8 cellular contexts compared by ENCODE assay signal in genomic region chr2:207529330-207530159, GRCh38. TPM values are rescaled to one million over a fixed set of nuclear protein-coding genes. Genes with fewer than 3 reads are reported as not detected.
DNase-seq lines count a peak whose midpoint lies in the region; ATAC-seq and TF ChIP-seq lines count a peak whose summit lies in the region.

Gene CREB1, plus strand, starts transcription at chr2:207529962. Its CDS starts 25,674 bp downstream, at chr2:207555636.

- 1 to 2% methylated on average over 75 to 86 of the region's 92 CpGs for WGBS in GM23248 (ENCODE audit: low coverage in 1 of 2, low lambda C conversion rate in 2 of 2, missing lambda C conversion rate in 2 of 2), 2 experiments

- no peaks in the 10 kb centered on the region for H3K27me3 Mint-ChIP-seq in activated T-helper 1 cell treated with anti-CD3 and anti-CD28 coated beads, Interleukin-12 subunit alpha, Interleukin-12 subunit beta, Interleukin-2, Interleukin-4 antibody, amounts not matched to agents 30 ng/mL and 10 ng/mL and 1 ng/mL, durations not matched to agents 14 hours and 24 hours and 36 hours (ENCODE audit: insufficient read depth)
- H3K27me3 Mint-ChIP-seq in naive thymus-derived CD4-positive, alpha-beta T cell, result peaks cover 0 to 7% (median 0%) of the 10 kb centered on the region in 5 donors
- H3K27me3 Mint-ChIP-seq in stimulated activated naive B cell treated with anti-CD40 and anti-IgM and Interleukin-4, amounts not matched to agents 10 μg/mL and 1 μg/mL and 100 μg/mL, for 72 hours, result no peaks in the 10 kb centered on the region

- H4K20me1 ChIP-seq in DND-41 (ENCODE audit: insufficient read depth, low read length) (peaks cover 28% of the 10 kb centered on the region; the same call in 1 of the 2 replicates), GM23248 (ENCODE audit: insufficient read depth) (no peaks in the 10 kb centered on the region)

- peak within 1 kb of the TSS; percentile 99 for H3K4me3 Mint-ChIP-seq in activated T-helper 1 cell treated with anti-CD3 and anti-CD28 coated beads, Interleukin-12 subunit alpha, Interleukin-12 subunit beta, Interleukin-2, Interleukin-4 antibody, amounts not matched to agents 30 ng/mL and 10 ng/mL and 1 ng/mL, durations not matched to agents 14 hours and 24 hours and 36 hours
- peak within 1 kb of the TSS; percentile 95 to 100 (median 99) for H3K4me3 Mint-ChIP-seq in naive thymus-derived CD4-positive, alpha-beta T cell
- H3K4me3 Mint-ChIP-seq in stimulated activated naive B cell treated with anti-CD40 and anti-IgM and Interleukin-4, amounts not matched to agents 10 μg/mL and 1 μg/mL and 100 μg/mL, for 72 hours, result peak within 1 kb of the TSS; percentile 94 to 95

- H3K36me3 Mint-ChIP-seq in activated T-helper 1 cell treated with anti-CD3 and anti-CD28 coated beads, Interleukin-12 subunit alpha, Interleukin-12 subunit beta, Interleukin-2, Interleukin-4 antibody, amounts not matched to agents 30 ng/mL and 10 ng/mL and 1 ng/mL, durations not matched to agents 14 hours and 24 hours and 36 hours (ENCODE audit: low read depth), result peaks cover 17% of the 10 kb centered on the region
- peaks cover 0 to 16% (median 10%) of the 10 kb centered on the region in 5 donors for H3K36me3 Mint-ChIP-seq in naive thymus-derived CD4-positive, alpha-beta T cell
- peaks cover 15 to 26% of the 10 kb centered on the region in 2 donors for H3K36me3 Mint-ChIP-seq in stimulated activated naive B cell treated with anti-CD40 and anti-IgM and Interleukin-4, amounts not matched to agents 10 μg/mL and 1 μg/mL and 100 μg/mL, for 72 hours

- H3F3A ChIP-seq in GM23248 (ENCODE audit: insufficient read depth), result peaks cover 15% of the 10 kb centered on the region

- DNase-seq in DND-41 (peak; percentile 99), GM23248 (peak; percentile 100), Kasumi-1 (lab: John Stamatoyannopoulos, UW) (peak; percentile 85 to 88), RPMI7951 (ENCODE audit: low read depth) (peak; percentile 97), fibroblast of gingiva (ENCODE audit: low read depth) (peak; percentile 98)
- peak; percentile 100 for DNase-seq in activated T-helper 1 cell treated with anti-CD3 and anti-CD28 coated beads, Interleukin-12 subunit alpha, Interleukin-12 subunit beta, Interleukin-2, Interleukin-4 antibody, amounts not matched to agents 30 ng/mL and 10 ng/mL and 1 ng/mL, durations not matched to agents 14 hours and 24 hours and 36 hours (ENCODE audit: low spot score)
- DNase-seq in naive thymus-derived CD4-positive, alpha-beta T cell, result peak; percentile 99 to 100 (median 100)
- peak; percentile 100 for DNase-seq in stimulated activated naive B cell treated with anti-CD40 and anti-IgM and Interleukin-4, amounts not matched to agents 10 μg/mL and 1 μg/mL and 100 μg/mL, for 72 hours

- no peaks in the 10 kb centered on the region for H3K9me3 ChIP-seq in DND-41 (ENCODE audit: insufficient read depth, low read length, severe bottlenecking)
- no peaks in the 10 kb centered on the region for H3K9me3 ChIP-seq in GM23248 (ENCODE audit: low read depth)
- no peaks in the 10 kb centered on the region for H3K9me3 ChIP-seq in naive thymus-derived CD4-positive, alpha-beta T cell (ENCODE audit: control insufficient read depth in 2 of 3, low read length in 3 of 3)

- H3K9me3 Mint-ChIP-seq in activated T-helper 1 cell treated with anti-CD3 and anti-CD28 coated beads, Interleukin-12 subunit alpha, Interleukin-12 subunit beta, Interleukin-2, Interleukin-4 antibody, amounts not matched to agents 30 ng/mL and 10 ng/mL and 1 ng/mL, durations not matched to agents 14 hours and 24 hours and 36 hours, result no peaks in the 10 kb centered on the region
- H3K9me3 Mint-ChIP-seq in naive thymus-derived CD4-positive, alpha-beta T cell, result peaks cover 0 to 8% (median 0%) of the 10 kb centered on the region in 11 donors
- no peaks in the 10 kb centered on the region for H3K9me3 Mint-ChIP-seq in stimulated activated naive B cell treated with anti-CD40 and anti-IgM and Interleukin-4, amounts not matched to agents 10 μg/mL and 1 μg/mL and 100 μg/mL, for 72 hours

- H3K79me2 ChIP-seq in DND-41 (ENCODE audit: insufficient read depth, low read length) (peaks cover 47% of the 10 kb centered on the region), GM23248 (ENCODE audit: insufficient read depth) (peaks cover 57% of the 10 kb centered on the region)

- peaks cover 13% of the 10 kb centered on the region for H3K36me3 ChIP-seq in DND-41 (ENCODE audit: insufficient read depth, low read length)
- H3K36me3 ChIP-seq in GM23248 (ENCODE audit: low read depth), result no peaks in the 10 kb centered on the region
- H3K36me3 ChIP-seq in naive thymus-derived CD4-positive, alpha-beta T cell (ENCODE audit: control insufficient read depth in 2 of 3, insufficient read depth in 3 of 3, low read length in 3 of 3), result peaks cover 0 to 3% (median 0%) of the 10 kb centered on the region in 3 experiments

- H2AFZ ChIP-seq in DND-41 (ENCODE audit: low read depth, low read length) (peak within 1 kb of the TSS; percentile 96), GM23248 (peak within 1 kb of the TSS; percentile 31)

- H3K4me2 ChIP-seq in DND-41 (ENCODE audit: insufficient read depth, low read length) (peak within 1 kb of the TSS; percentile 93), GM23248 (ENCODE audit: unreplicated experiment) (peak within 1 kb of the TSS; percentile 91)

- ATAC-seq in DND-41 (ENCODE audit: insufficient read depth, low read depth), result peak; percentile 91
- peak; percentile 87 for ATAC-seq in naive thymus-derived CD4-positive, alpha-beta T cell
- ATAC-seq in stimulated activated naive B cell treated with anti-CD40 and anti-IgM and Interleukin-4, amounts not matched to agents 10 μg/mL and 1 μg/mL and 100 μg/mL, for 72 hours (replicated peaks), result peak; percentile 85

- H3K4me1 ChIP-seq in DND-41 (ENCODE audit: insufficient read depth, low read length), result peaks cover 46% of the 10 kb centered on the region
- peaks cover 43% of the 10 kb centered on the region for H3K4me1 ChIP-seq in GM23248 (ENCODE audit: insufficient read depth)
- H3K4me1 ChIP-seq in naive thymus-derived CD4-positive, alpha-beta T cell (ENCODE audit: control insufficient read depth in 2 of 2, insufficient read depth in 2 of 2, low read length in 2 of 2), result peaks cover 52 to 59% of the 10 kb centered on the region in 2 donors

- POLR2A ChIA-PET in naive thymus-derived CD4-positive, alpha-beta T cell (lab: Charles Lee), result interaction anchor here (0.5 to 4.7 kb wide), 32 partner anchors 9 to 1370 kb away, joined by 3 to 89 read pairs (median 5); partner anchors contain the start of genes CCNYL1, EEF1B2, FASTKD2 and KLF7

- H3K4me3 ChIP-seq in DND-41 (ENCODE audit: low read depth in 1 of 2, low read length in 2 of 2), result peak within 1 kb of the TSS; percentile 74 to 91
- H3K4me3 ChIP-seq in GM23248, result peak within 1 kb of the TSS; percentile 100
- H3K4me3 ChIP-seq in naive thymus-derived CD4-positive, alpha-beta T cell (ENCODE audit: low read length), result peak within 1 kb of the TSS; percentile 75

- CTCF ChIA-PET in naive thymus-derived CD4-positive, alpha-beta T cell (lab: Charles Lee), result interaction anchor here (0.5 to 1.0 kb wide), 2 partner anchors 57 to 182 kb away, joined by 3 read pairs; partner anchors contain the start of gene CCNYL1

- H3K27me3 ChIP-seq in DND-41 (ENCODE audit: insufficient read depth, low read length, poor library complexity) (no peaks in the 10 kb centered on the region), GM23248 (replicated peaks; ENCODE audit: insufficient read depth) (no peaks in the 10 kb centered on the region)
- no peaks in the 10 kb centered on the region for H3K27me3 ChIP-seq in naive thymus-derived CD4-positive, alpha-beta T cell (ENCODE audit: control insufficient read depth in 2 of 2, insufficient read depth in 2 of 2, low read length in 2 of 2)

- peak within 1 kb of the TSS; percentile 100 for H3K27ac Mint-ChIP-seq in activated T-helper 1 cell treated with anti-CD3 and anti-CD28 coated beads, Interleukin-12 subunit alpha, Interleukin-12 subunit beta, Interleukin-2, Interleukin-4 antibody, amounts not matched to agents 30 ng/mL and 10 ng/mL and 1 ng/mL, durations not matched to agents 14 hours and 24 hours and 36 hours
- H3K27ac Mint-ChIP-seq in naive thymus-derived CD4-positive, alpha-beta T cell, result peak within 1 kb of the TSS; percentile 98 to 100 (median 100)
- peak within 1 kb of the TSS; percentile 99 for H3K27ac Mint-ChIP-seq in stimulated activated naive B cell treated with anti-CD40 and anti-IgM and Interleukin-4, amounts not matched to agents 10 μg/mL and 1 μg/mL and 100 μg/mL, for 72 hours

- in situ Hi-C loops in GM23248 (cut with MboI), result no loop called here

- no peaks in the 10 kb centered on the region for H3K9me2 ChIP-seq in GM23248 (ENCODE audit: insufficient read depth)

- H3K4me1 Mint-ChIP-seq in activated T-helper 1 cell treated with anti-CD3 and anti-CD28 coated beads, Interleukin-12 subunit alpha, Interleukin-12 subunit beta, Interleukin-2, Interleukin-4 antibody, amounts not matched to agents 30 ng/mL and 10 ng/mL and 1 ng/mL, durations not matched to agents 14 hours and 24 hours and 36 hours (ENCODE audit: low read depth), result peaks cover 52% of the 10 kb centered on the region
- H3K4me1 Mint-ChIP-seq in naive thymus-derived CD4-positive, alpha-beta T cell, result peaks cover 45 to 85% (median 69%) of the 10 kb centered on the region in 7 donors
- peaks cover 33 to 50% of the 10 kb centered on the region in 2 donors for H3K4me1 Mint-ChIP-seq in stimulated activated naive B cell treated with anti-CD40 and anti-IgM and Interleukin-4, amounts not matched to agents 10 μg/mL and 1 μg/mL and 100 μg/mL, for 72 hours

- intact Hi-C loops in activated T-helper 1 cell treated with anti-CD3 and anti-CD28 coated beads, Interleukin-12 subunit alpha, Interleukin-12 subunit beta, Interleukin-2, Interleukin-4 antibody, amounts not matched to agents 30 ng/mL and 10 ng/mL and 1 ng/mL, durations not matched to agents 14 hours and 24 hours and 36 hours (cut with micrococcal nuclease), result loop anchor here (1.0 to 5.0 kb wide), 17 partner anchors 8 to 1371 kb away; partner anchors contain the start of genes CCNYL1, EEF1B2, FASTKD2 and MDH1B
- intact Hi-C loops in naive thymus-derived CD4-positive, alpha-beta T cell (cut with micrococcal nuclease), result loop anchor here (1.0 to 10.0 kb wide), 25 partner anchors 15 to 1442 kb away; partner anchors contain the start of genes CCNYL1 (in 2 of the 2), FASTKD2 (in 2 of the 2), MDH1B (in 2 of the 2) and METTL21A (in 2 of the 2)

- peak; percentile 1 for TF ChIP-seq CTCF in DND-41 (IDR thresholded peaks at IDR 0.05; ENCODE audit: borderline replicate concordance, extremely low read depth, low read length, poor library complexity, severe bottlenecking)

- H3K27ac ChIP-seq in DND-41 (ENCODE audit: low read length) (peak within 1 kb of the TSS; percentile 97), GM23248 (peak within 1 kb of the TSS; percentile 98)
- H3K27ac ChIP-seq in naive thymus-derived CD4-positive, alpha-beta T cell (ENCODE audit: low read depth, low read length), result peak within 1 kb of the TSS; percentile 100

- H3K9ac ChIP-seq in DND-41 (ENCODE audit: low read depth, low read length) (peak within 1 kb of the TSS; percentile 95), GM23248 (peak within 1 kb of the TSS; percentile 99)

RNA-seq across cellular contexts. Expression of gene CREB1, which starts in this region (rescaled TPM):
- 44.5 and 71.8 TPM in 2 replicates for total RNA-seq in GM23248 (2014; rRNA removed; shearing (Covaris generic))
- 35.9 and 37.7 TPM in 2 replicates for polyA plus RNA-seq in GM23248 (2016; fragmentation: Nextera tagmentation; extraction: Ambion mirVana)
- 28.0 and 39.8 TPM in 2 replicates for total RNA-seq in RPMI7951 (2014; rRNA removed; shearing (Covaris generic))
- total RNA-seq in activated T-helper 1 cell treated with anti-CD3 and anti-CD28 coated beads, Interleukin-12 subunit alpha, Interleukin-12 subunit beta, Interleukin-2, Interleukin-4 antibody, amounts not matched to agents 30 ng/mL and 10 ng/mL and 1 ng/mL, durations not matched to agents 14 hours and 24 hours and 36 hours, result 98.2 and 111 TPM in 2 replicates
- total RNA-seq in naive thymus-derived CD4-positive, alpha-beta T cell, result 100 to 1,000 TPM in 4 of 5 experiments, 10 to 100 TPM in 1; 89.7 to 141 (median 115) TPM
- polyA plus RNA-seq in naive thymus-derived CD4-positive, alpha-beta T cell, result 10 to 100 TPM; 71.1 to 85.7 TPM

Comparison
In these comparisons a context has a peak if more than half of its experiments do, and no peak if none do; other contexts are left out.
1. Peak in every context shown above with its lines: DNase-seq, ATAC-seq, H3K4me3 ChIP-seq and H3K27ac ChIP-seq.